9 cellular contexts compared by ENCODE assay signal in genomic region chr10:97882142-97883091, GRCh38. TPM values are rescaled to one million over a fixed set of nuclear protein-coding genes. Genes with fewer than 3 reads are reported as not detected.
DNase-seq lines count a peak whose midpoint lies in the region; FAIRE-seq and TF ChIP-seq lines count a peak whose summit lies in the region.
"Had no signal": no experiment of that assay in that cellular context is flagged by ENCODE, and none has a peak within 500 bp of the region (broad histone marks: within the 10 kb centered on the region; RNA-seq: fewer than 3 reads in every experiment).

No MANE protein-coding gene starts in this region.

- no peaks in the 10 kb centered on the region for H3K36me3 Mint-ChIP-seq in osteocyte (ENCODE audit: unreplicated experiment)

- no peaks in the 10 kb centered on the region for H3K27me3 Mint-ChIP-seq in osteocyte (ENCODE audit: unreplicated experiment)

- TF ChIP-seq POLR2A in NB4 (IDR thresholded peaks at IDR 0.05; ENCODE audit: extremely low read depth, insufficient read length), result no peak
- TF ChIP-seq POLR2A in GM12892 (IDR thresholded peaks at IDR 0.05; ENCODE audit: low read depth, low read length), result no peak

- peak overlapping the region; percentile 84 for H3K27ac Mint-ChIP-seq in osteocyte (ENCODE audit: unreplicated experiment)

- H3K9me3 Mint-ChIP-seq in osteocyte (ENCODE audit: unreplicated experiment), result no peaks in the 10 kb centered on the region

- FAIRE-seq in GM12892 (lab: Jason Lieb, UNC), result no peak

- H3K4me3 Mint-ChIP-seq in osteocyte (ENCODE audit: unreplicated experiment), result no peak overlapping the region

- no peak for TF ChIP-seq CTCF in NB4 (IDR thresholded peaks at IDR 0.05; ENCODE audit: low read depth, low read length)
- TF ChIP-seq CTCF in osteocyte (IDR thresholded peaks at IDR 0.05), result no peak

- no peak overlapping the region for H3K4me3 ChIP-seq in NB4 (ENCODE audit: low read depth, low read length)

- H3K4me1 Mint-ChIP-seq in osteocyte (ENCODE audit: unreplicated experiment), result peaks cover 24% of the 10 kb centered on the region

- DNase-seq in ELR (ENCODE audit: low read depth) (peak; percentile 85), NB4 (ENCODE audit: low read depth) (peak; percentile 60), dermis blood vessel endothelial cell (peak; percentile 53), osteocyte (ENCODE audit: extremely low spot score, unreplicated experiment) (peak; percentile 93), NCI-H146 (lab: John Stamatoyannopoulos, UW) (no peak), HuH-7.5 (ENCODE audit: low spot score) (no peak), NOMO-1 treated with dmso at 0.1 percent for 144 hours (lab: John Stamatoyannopoulos, UW; ENCODE audit: unreplicated experiment) (no peak), GM12892 (ENCODE audit: insufficient read length) (no peak)
- DNase-seq: H7 had no signal

RNA-seq across cellular contexts. Expression of gene GOLGA7B, which starts 32.8 kb away (rescaled TPM):
- under 0.01 and 0.05 TPM in 2 replicates for total RNA-seq in dermis blood vessel endothelial cell
- total RNA-seq in osteocyte, result 0.05 TPM in 1 of 2 replicates, not detected in the other
- 0.04 TPM for polyA plus RNA-seq in GM12892 (2012; ENCODE audit: missing spikeins)
- total RNA-seq: H7 had no signal

Comparison
In these comparisons a context has a peak if more than half of its experiments do, and no peak if none do; other contexts are left out.
1. DNase-seq: peak in ELR (single experiment), NB4 (single experiment), dermis blood vessel endothelial cell (single experiment) and osteocyte (single experiment); none in NCI-H146 (single experiment), HuH-7.5 (single experiment), NOMO-1 treated with dmso at 0.1 percent for 144 hours (single experiment) and GM12892 (single experiment).